Comparison of ENCODE assay signal across 8 cellular contexts in genomic region chr6:30529349-30529875, GRCh38. TPM values are rescaled to one million over a fixed set of nuclear protein-coding genes. Genes with fewer than 3 reads are reported as not detected.
DNase-seq lines count a peak whose midpoint lies in the region; ATAC-seq lines count a peak whose summit lies in the region.
"Not testable (repeated sequence)": the region's sequence is repeated elsewhere in the genome, so short reads cannot be mapped to it uniquely, and the experiment has no call there.

No MANE protein-coding gene starts in this region.

- peak overlapping the region; percentile 52 for H3K4me3 Mint-ChIP-seq in activated CD4-positive, alpha-beta T cell treated with anti-CD3 and anti-CD28 coated beads, Interleukin-2, amount 10 ng/mL, durations not matched to agents 24 days and 14 days
- H3K4me3 Mint-ChIP-seq in activated naive CD4-positive, alpha-beta T cell treated with anti-CD3 and anti-CD28 coated beads for 36 hours: peak overlapping the region; percentile 7

- intact Hi-C loops in activated CD4-positive, alpha-beta T cell treated with anti-CD3 and anti-CD28 coated beads, Interleukin-2, amount 10 ng/mL, durations not matched to agents 24 days and 14 days (cut with micrococcal nuclease): loop anchor here (1.0 to 5.0 kb wide), 3 partner anchors 21 to 283 kb away; no protein-coding TSS in a partner anchor
- intact Hi-C loops in activated naive CD4-positive, alpha-beta T cell treated with anti-CD3 and anti-CD28 coated beads for 36 hours (cut with micrococcal nuclease): loop anchor here (1.0 to 10.0 kb wide), 6 partner anchors 21 to 465 kb away; partner anchors contain the start of genes GNL1, HLA-E, POLR1H and PPP1R11

- H3K36me3 Mint-ChIP-seq in activated CD4-positive, alpha-beta T cell treated with anti-CD3 and anti-CD28 coated beads, Interleukin-2, amount 10 ng/mL, durations not matched to agents 24 days and 14 days (ENCODE audit: low read depth): not testable (repeated sequence)
- peaks cover 15% of the 10 kb centered on the region for H3K36me3 Mint-ChIP-seq in activated naive CD4-positive, alpha-beta T cell treated with anti-CD3 and anti-CD28 coated beads for 36 hours (ENCODE audit: low read depth)

- H3K9me3 Mint-ChIP-seq in activated CD4-positive, alpha-beta T cell treated with anti-CD3 and anti-CD28 coated beads, Interleukin-2, amount 10 ng/mL, durations not matched to agents 24 days and 14 days: peaks cover 12% of the 10 kb centered on the region
- peaks cover 22% of the 10 kb centered on the region for H3K9me3 Mint-ChIP-seq in activated naive CD4-positive, alpha-beta T cell treated with anti-CD3 and anti-CD28 coated beads for 36 hours

- peaks cover 61% of the 10 kb centered on the region for H3K4me1 Mint-ChIP-seq in activated CD4-positive, alpha-beta T cell treated with anti-CD3 and anti-CD28 coated beads, Interleukin-2, amount 10 ng/mL, durations not matched to agents 24 days and 14 days
- H3K4me1 Mint-ChIP-seq in activated naive CD4-positive, alpha-beta T cell treated with anti-CD3 and anti-CD28 coated beads for 36 hours (ENCODE audit: low read depth): peaks cover 80% of the 10 kb centered on the region

- CTCF ChIA-PET in activated naive CD4-positive, alpha-beta T cell treated with anti-CD3 and anti-CD28 coated beads for 36 hours (lab: Charles Lee): interaction anchor here (0.6 to 7.5 kb wide), 14 partner anchors 12 to 1548 kb away, joined by 3 to 97 read pairs (median 6); no protein-coding TSS in a partner anchor

- DNase-seq in CD1c-positive myeloid dendritic cell (ENCODE audit: extremely low spot score) (peak; percentile 69), NOMO-1 treated with dmso at 0.1 percent for 144 hours (lab: John Stamatoyannopoulos, UW; ENCODE audit: unreplicated experiment) (peak; percentile 51), medulla oblongata (ENCODE audit: extremely low spot score) (peak; percentile 33)
- DNase-seq in activated CD4-positive, alpha-beta T cell treated with anti-CD3 and anti-CD28 coated beads, Interleukin-2, amount 10 ng/mL, durations not matched to agents 24 days and 14 days: peak; percentile 81
- DNase-seq in activated naive CD4-positive, alpha-beta T cell treated with anti-CD3 and anti-CD28 coated beads for 36 hours: peak; percentile 79
- DNase-seq in stimulated activated CD4-positive, alpha-beta T cell treated with anti-CD3 and anti-CD28 coated beads, TNF-alpha, amount 100 ng/mL, for 48 hours (ENCODE audit: low read depth in 3 of 3): peak in 2 of 3 donors; percentile 40 to 52

- ATAC-seq in GM18867 (IDR thresholded peaks at IDR 0.05; ENCODE audit: unreplicated experiment) (peak; percentile 52), HG02798 (IDR thresholded peaks at IDR 0.05; ENCODE audit: poor library complexity, unreplicated experiment) (peak; percentile 40)

- peak overlapping the region; percentile 94 for H3K27ac Mint-ChIP-seq in activated CD4-positive, alpha-beta T cell treated with anti-CD3 and anti-CD28 coated beads, Interleukin-2, amount 10 ng/mL, durations not matched to agents 24 days and 14 days
- H3K27ac Mint-ChIP-seq in activated naive CD4-positive, alpha-beta T cell treated with anti-CD3 and anti-CD28 coated beads for 36 hours: peak overlapping the region; percentile 95

- not testable (repeated sequence) for H3K27me3 Mint-ChIP-seq in activated CD4-positive, alpha-beta T cell treated with anti-CD3 and anti-CD28 coated beads, Interleukin-2, amount 10 ng/mL, durations not matched to agents 24 days and 14 days; activated naive CD4-positive, alpha-beta T cell treated with anti-CD3 and anti-CD28 coated beads for 36 hours (ENCODE audit: low read depth)

RNA-seq across cellular contexts. Expression of gene GNL1, which starts 26.9 kb away (rescaled TPM):
- 80.9 and 93.0 TPM in 2 replicates for total RNA-seq in activated CD4-positive, alpha-beta T cell treated with anti-CD3 and anti-CD28 coated beads, Interleukin-2, amount 10 ng/mL, durations not matched to agents 24 days and 14 days
- 10 to 100 TPM; 78.2 to 82.1 TPM for total RNA-seq in activated naive CD4-positive, alpha-beta T cell treated with anti-CD3 and anti-CD28 coated beads for 36 hours

RNA-seq across cellular contexts. Expression of gene PRR3, which starts 27.7 kb away (rescaled TPM):
- 38.2 and 39.7 TPM in 2 replicates for total RNA-seq in activated CD4-positive, alpha-beta T cell treated with anti-CD3 and anti-CD28 coated beads, Interleukin-2, amount 10 ng/mL, durations not matched to agents 24 days and 14 days
- total RNA-seq in activated naive CD4-positive, alpha-beta T cell treated with anti-CD3 and anti-CD28 coated beads for 36 hours: 10 to 100 TPM; 21.7 to 22.0 TPM

RNA-seq across cellular contexts. Expression of gene HLA-E, which starts 40.1 kb away (rescaled TPM):
- 484 and 488 TPM in 2 replicates for total RNA-seq in activated CD4-positive, alpha-beta T cell treated with anti-CD3 and anti-CD28 coated beads, Interleukin-2, amount 10 ng/mL, durations not matched to agents 24 days and 14 days
- 100 to 1,000 TPM; 598 to 608 TPM for total RNA-seq in activated naive CD4-positive, alpha-beta T cell treated with anti-CD3 and anti-CD28 coated beads for 36 hours

RNA-seq across cellular contexts. Expression of gene ABCF1, which starts 41.8 kb away (rescaled TPM):
- total RNA-seq in activated CD4-positive, alpha-beta T cell treated with anti-CD3 and anti-CD28 coated beads, Interleukin-2, amount 10 ng/mL, durations not matched to agents 24 days and 14 days: 123 and 125 TPM in 2 replicates
- total RNA-seq in activated naive CD4-positive, alpha-beta T cell treated with anti-CD3 and anti-CD28 coated beads for 36 hours: 10 to 100 TPM; 79.5 to 82.7 TPM

Comparison
In these comparisons a context has a peak if more than half of its experiments do, and no peak if none do; other contexts are left out.
1. Peak in every context shown above with its lines: DNase-seq and ATAC-seq.